ENCODE assay signal across 20 cellular contexts in genomic region chr16:25626172-25626571, GRCh38.
DNase-seq lines count a peak whose midpoint lies in the region; ATAC-seq, FAIRE-seq and TF ChIP-seq lines count a peak whose summit lies in the region.
"Had no signal": no experiment of that assay in that cellular context is flagged by ENCODE, and none has a peak within 500 bp of the region (broad histone marks: within the 10 kb centered on the region; RNA-seq: fewer than 3 reads in every experiment).

No MANE protein-coding gene starts in this region.

- TF ChIP-seq RAD21 in A549 (conservative IDR thresholded peaks at IDR 0.05 in 1 of 2, IDR thresholded peaks at IDR 0.05 in 1 of 2) (no peak), HCT116 (IDR thresholded peaks at IDR 0.05; ENCODE audit: low read depth) (no peak)

- no peak overlapping the region for H3K4me2 ChIP-seq in A549
- 0 out of 2 replicates have a peak overlapping the region, but pooled peaks have one; percentile 4 for H3K4me2 ChIP-seq in HCT116 (ENCODE audit: low read length)
- H3K4me2 ChIP-seq: BLaER1 had no signal

- DNase-seq in A549 (ENCODE audit: low read depth in 1 of 2, low spot score in 1 of 2), result no peak
- no peak for DNase-seq in HCT116 (ENCODE audit: low read depth, low spot score)
- peak; percentile 27 for DNase-seq in SW480 (ENCODE audit: low spot score)
- DNase-seq in foreskin keratinocyte, result peak; percentile 2 to 14
- DNase-seq in activated effector memory CD4-positive, alpha-beta T cell treated with anti-CD3 and anti-CD28 coated beads, Interleukin-2, amount 50 U/mL, for 16 hours, result no peak
- no peak for DNase-seq in SK-N-DZ (ENCODE audit: low spot score)
- DNase-seq in HAP-1 (ENCODE audit: low spot score in 2 of 2), result no peak
- DNase-seq: Calu3; CD4-positive, alpha-beta memory T cell; GOT3; Kasumi-1; NCI-H1092 treated with DMSO at 0.1 percent for 48 hours; NCI-H146; NCI-H2081; NCI-H2227 treated with DMSO at 0.1 percent for 48 hours; NCI-H774 had no signal

- no peaks in the 10 kb centered on the region for H3K79me2 ChIP-seq in HCT116 (ENCODE audit: insufficient read depth, low read length)

- TF ChIP-seq CTCF in A549 (IDR thresholded peaks at IDR 0.05) (no peak), HCT116 (IDR thresholded peaks at IDR 0.05 in 2 of 3, conservative IDR thresholded peaks at IDR 0.05 in 1 of 3; ENCODE audit: borderline replicate concordance in 1 of 3, insufficient read depth in 1 of 3, low read depth in 2 of 3, low read length in 2 of 3) (no peak), foreskin keratinocyte (conservative IDR thresholded peaks at IDR 0.05) (no peak)

- H3K4me1 ChIP-seq in A549 (no peaks in the 10 kb centered on the region), HCT116 (ENCODE audit: control insufficient read depth in 1 of 2, insufficient read depth in 2 of 2, low read length in 2 of 2) (peaks cover 0 to 13% of the 10 kb centered on the region in 2 experiments; a peak in 2 of 4 replicates), foreskin keratinocyte (no peaks in the 10 kb centered on the region), HAP-1 (no peaks in the 10 kb centered on the region)
- H3K4me1 ChIP-seq: BLaER1 had no signal

- no peak for FAIRE-seq in A549 (lab: Jason Lieb, UNC)
- FAIRE-seq: A204.1, GM12891 had no signal

- intact Hi-C loops in HCT116 (cut with micrococcal nuclease), result no loop called here

- no peaks in the 10 kb centered on the region for H3K36me3 ChIP-seq in HCT116 (ENCODE audit: control insufficient read depth in 1 of 2, insufficient read depth in 2 of 2, low read length in 2 of 2)
- H3K36me3 ChIP-seq in HAP-1 (replicated peaks), result no peaks in the 10 kb centered on the region
- H3K36me3 ChIP-seq: BLaER1 had no signal

- no peaks in the 10 kb centered on the region for H3K9me2 ChIP-seq in HCT116 (ENCODE audit: insufficient read depth)

- no peak overlapping the region for H3K9ac ChIP-seq in HCT116 (ENCODE audit: low read length)
- H3K9ac ChIP-seq: BLaER1 had no signal

- H3K9me3 ChIP-seq in A549 (no peaks in the 10 kb centered on the region), HCT116 (ENCODE audit: control insufficient read depth in 1 of 2, insufficient read depth in 1 of 2, low read depth in 1 of 2, low read length in 2 of 2) (peaks cover 0 to 3% of the 10 kb centered on the region in 2 experiments; a peak in 1 of 4 replicates), HAP-1 (peaks cover 3% of the 10 kb centered on the region; the same call in 1 of the 2 replicates)
- H3K9me3 ChIP-seq: BLaER1 had no signal

- in situ Hi-C loops in HAP-1 (cut with MboI; ENCODE audit: low sequenced_read_pairs), result no loop called here

- no peak for ATAC-seq in A549
- ATAC-seq in HCT116, result no peak
- no peak for ATAC-seq in foreskin keratinocyte
- no peak for ATAC-seq in GM18868 (IDR thresholded peaks at IDR 0.05; ENCODE audit: unreplicated experiment)

- peaks cover 6% of the 10 kb centered on the region; the same call in 1 of the 2 replicates for H3K27me3 ChIP-seq in HCT116 (ENCODE audit: insufficient read depth, low read length)
- H3K27me3 ChIP-seq in foreskin keratinocyte, result no peaks in the 10 kb centered on the region
- no peaks in the 10 kb centered on the region for H3K27me3 ChIP-seq in HAP-1 (ENCODE audit: low read depth)
- H3K27me3 ChIP-seq: BLaER1 had no signal

- H3K27ac ChIP-seq in A549 (no peak overlapping the region), HCT116 (ENCODE audit: low read depth, low read length) (no peak overlapping the region), foreskin keratinocyte (no peak overlapping the region)
- H3K27ac ChIP-seq: BLaER1 had no signal

- H3K4me3 ChIP-seq in A549 (no peak overlapping the region), HCT116 (replicated peaks in 1 of 2; ENCODE audit: low read depth in 1 of 2, low read length in 2 of 2) (no peak overlapping the region), HAP-1 (no peak overlapping the region)
- H3K4me3 ChIP-seq: BLaER1 had no signal

- TF ChIP-seq POLR2A in A549 (IDR thresholded peaks at IDR 0.05; ENCODE audit: low read length) (no peak), HCT116 (IDR thresholded peaks at IDR 0.05; ENCODE audit: borderline replicate concordance, extremely low read depth, insufficient read depth, insufficient read length) (no peak)

- WGBS in A549 (ENCODE audit: missing lambda C conversion rate), result 48% methylated on average over 2 of the region's 2 CpGs

- CTCF ChIA-PET in A549 (lab: Yijun Ruan, JAX) (no interaction called here), HCT116 (lab: Charles Lee) (no interaction called here)

- no TSS peak for BruUV-seq in HCT116 (replicated peaks; lab: Mats Ljungman, UMichigan)

- no peak overlapping the region for H2AFZ ChIP-seq in HCT116 (ENCODE audit: low read depth, low read length, poor library complexity, severe bottlenecking)

- H4K20me1 ChIP-seq in HCT116 (ENCODE audit: insufficient read depth), result no peaks in the 10 kb centered on the region
- H4K20me1 ChIP-seq: BLaER1 had no signal

- RAD21 ChIA-PET in HCT116 (lab: Charles Lee; ENCODE audit: low non-redundant PET in 1 of 2, low total read pairs in 2 of 2, uncharacterized antibody in 2 of 2, unreplicated experiment in 2 of 2), result no interaction called here

- POLR2A ChIA-PET in A549 (lab: Yijun Ruan, JAX), result no interaction called here
- POLR2A ChIA-PET in HCT116 (lab: Charles Lee), result no interaction called here

- no peak for TF ChIP-seq EP300 in A549 (IDR thresholded peaks at IDR 0.05)

TF ChIP-seq in A549, 52 proteins besides CTCF, POLR2A, EP300 and RAD21:
- TF ChIP-seq MAFK (IDR thresholded peaks at IDR 0.05; ENCODE audit: partially characterized antibody), result peak; percentile 31
- TF ChIP-seq EHF (CRISPR knock-in tag; IDR thresholded peaks at IDR 0.05), result no peak
- TF ChIP-seq RFX5 (IDR thresholded peaks at IDR 0.05), result no peak
- TF ChIP-seq USF2 (IDR thresholded peaks at IDR 0.05), result no peak
- no peak for TF ChIP-seq NR3C1 (IDR thresholded peaks at IDR 0.05)
- no peak for TF ChIP-seq HES2 (IDR thresholded peaks at IDR 0.05)
- TF ChIP-seq HOXB5 (CRISPR knock-in tag; IDR thresholded peaks at IDR 0.05), result no peak
- no peak for TF ChIP-seq FOSL2 (IDR thresholded peaks at IDR 0.05)
- TF ChIP-seq FOSL2 (CRISPR knock-in tag; IDR thresholded peaks at IDR 0.05), result peak; percentile 35

TF ChIP-seq in HCT116, 20 proteins besides CTCF, POLR2A, EP300 and RAD21:
- TF ChIP-seq ZNF274 (IDR thresholded peaks at IDR 0.05; ENCODE audit: low read depth, low read length), result no peak
- TF ChIP-seq MAX (IDR thresholded peaks at IDR 0.05), result no peak
- no peak for TF ChIP-seq SRF (IDR thresholded peaks at IDR 0.05; ENCODE audit: low read depth)
- TF ChIP-seq FOSL1 (IDR thresholded peaks at IDR 0.05; ENCODE audit: low read depth), result peak; percentile 22; the same call in 1 of the 2 replicates

Comparison
In these comparisons a context has a peak if more than half of its experiments do, and no peak if none do; other contexts are left out.
1. DNase-seq: peak in SW480 (single experiment) and foreskin keratinocyte (2 of 2); none in A549 (0 of 2), HCT116 (single experiment), activated effector memory CD4-positive, alpha-beta T cell treated with anti-CD3 and anti-CD28 coated beads, Interleukin-2, amount 50 U/mL, for 16 hours (single experiment), SK-N-DZ (single experiment) and HAP-1 (0 of 2).